ENCODE assay signal across 9 cellular contexts in genomic region chr17:7615265-7615747, GRCh38. TPM values are rescaled to one million over a fixed set of nuclear protein-coding genes. Genes with fewer than 3 reads are reported as not detected.
DNase-seq lines count a peak whose midpoint lies in the region; ATAC-seq and TF ChIP-seq lines count a peak whose summit lies in the region.
"Had no signal": no experiment of that assay in that cellular context is flagged by ENCODE, and none has a peak within 500 bp of the region (broad histone marks: within the 10 kb centered on the region; RNA-seq: fewer than 3 reads in every experiment).

No MANE protein-coding gene starts in this region.

- peak overlapping the region; percentile 92 for H3K27ac Mint-ChIP-seq in memory B cell

- H3K9me3 Mint-ChIP-seq in memory B cell = no peaks in the 10 kb centered on the region

- H3K9me3 ChIP-seq in left ventricle myocardium inferior (replicated peaks) (no peaks in the 10 kb centered on the region), body of pancreas (no peaks in the 10 kb centered on the region)

- WGBS in body of pancreas, 2 donors = 4 to 5% methylated on average over 27 of the region's 28 CpGs
- WGBS in urinary bladder = 5% methylated on average over 28 of the region's 28 CpGs

- peak in 1 of 3 donors; percentile 28 for TF ChIP-seq POLR2A in body of pancreas (IDR thresholded peaks at IDR 0.05)

- peaks cover 26% of the 10 kb centered on the region for H3K4me1 Mint-ChIP-seq in memory B cell

- no peak for TF ChIP-seq CTCF in left ventricle myocardium inferior (IDR thresholded peaks at IDR 0.05; ENCODE audit: borderline replicate concordance)
- TF ChIP-seq CTCF in body of pancreas (IDR thresholded peaks at IDR 0.05) = no peak

- peaks cover 9% of the 10 kb centered on the region for H3K36me3 ChIP-seq in left ventricle myocardium inferior
- no peaks in the 10 kb centered on the region for H3K36me3 ChIP-seq in body of pancreas (replicated peaks in 1 of 2; ENCODE audit: insufficient read depth in 1 of 2, low read depth in 2 of 2)
- H3K36me3 ChIP-seq in urinary bladder (ENCODE audit: insufficient read depth) = no peaks in the 10 kb centered on the region

- H3K27me3 Mint-ChIP-seq in memory B cell = no peaks in the 10 kb centered on the region

- H3K27ac ChIP-seq in left ventricle myocardium inferior (replicated peaks) = peak overlapping the region; percentile 99
- peak overlapping the region; percentile 87 to 95 (median 92) for H3K27ac ChIP-seq in body of pancreas
- H3K27ac ChIP-seq in urinary bladder (ENCODE audit: low read depth) = peak overlapping the region; percentile 69

- H3K4me1 ChIP-seq in left ventricle myocardium inferior (peaks cover 49% of the 10 kb centered on the region), body of pancreas (peaks cover 34% of the 10 kb centered on the region), urinary bladder (ENCODE audit: insufficient read depth) (peaks cover 7% of the 10 kb centered on the region)

- H3K27me3 ChIP-seq in left ventricle myocardium inferior (ENCODE audit: low read depth) (no peaks in the 10 kb centered on the region), body of pancreas (no peaks in the 10 kb centered on the region)

- H3K36me3 Mint-ChIP-seq in memory B cell = peaks cover 3% of the 10 kb centered on the region

- ATAC-seq in body of pancreas (no peak), memory B cell (ENCODE audit: low read depth) (peak; percentile 27), HG03469 (IDR thresholded peaks at IDR 0.05; ENCODE audit: unreplicated experiment) (no peak)

- DNase-seq in left ventricle myocardium inferior (no peak), cardiac septum (ENCODE audit: low spot score) (no peak), body of pancreas (no peak), memory B cell (ENCODE audit: low spot score in 2 of 2) (no peak), activated gamma-delta T cell treated with Interleukin-2 at 50 U/mL for 16 hours (no peak)
- no peak for DNase-seq in stimulated activated naive CD4-positive, alpha-beta T cell (lab: John Stamatoyannopoulos, UW)

- peak overlapping the region; percentile 87 for H3K4me3 Mint-ChIP-seq in memory B cell

- intact Hi-C loops in left ventricle myocardium inferior (cut with micrococcal nuclease) = no loop called here
- intact Hi-C loops in cardiac septum (cut with DNase I) = loop anchor here (2.0 kb wide), 1 partner anchor 33 kb away; the partner anchor contains the start of gene MPDU1
- intact Hi-C loops in body of pancreas (cut with DNase I) = no loop called here

- H3K4me3 ChIP-seq in left ventricle myocardium inferior = peak overlapping the region; percentile 91
- peak overlapping the region in 1 of 2 donors; percentile 14 for H3K4me3 ChIP-seq in body of pancreas
- peak overlapping the region; percentile 17 for H3K4me3 ChIP-seq in urinary bladder (ENCODE audit: low read depth, low read length)

RNA-seq across cellular contexts. Expression of gene FXR2, which starts 0.6 kb away (rescaled TPM):
- total RNA-seq in left ventricle myocardium inferior = 111 TPM
- total RNA-seq in cardiac septum = 83.5 TPM
- total RNA-seq in body of pancreas = 10 to 100 TPM; 10.2 to 10.9 TPM
- 26.2 TPM for total RNA-seq in urinary bladder
- polyA plus RNA-seq in urinary bladder = 38.5 TPM

RNA-seq across cellular contexts. Expression of gene SAT2, which starts 12.3 kb away (rescaled TPM):
- total RNA-seq in left ventricle myocardium inferior (73.5 TPM), cardiac septum (60.3 TPM), body of pancreas (100 to 1,000 TPM in 1 of 2 donors, 10 to 100 TPM in 1; 59.9 to 148 TPM), urinary bladder (24.8 TPM)
- 116 TPM for polyA plus RNA-seq in urinary bladder

RNA-seq across cellular contexts. Expression of gene SHBG, which starts 14.6 kb away (rescaled TPM):
- total RNA-seq in left ventricle myocardium inferior (0.74 TPM), cardiac septum (0.62 TPM), body of pancreas (not detected), urinary bladder (0.32 TPM)
- 0.22 TPM for polyA plus RNA-seq in urinary bladder
- total RNA-seq: G401 had no signal

RNA-seq across cellular contexts. Expression of gene SOX15, which starts 25.4 kb away (rescaled TPM):
- total RNA-seq in left ventricle myocardium inferior (1.9 TPM), cardiac septum (1.1 TPM), body of pancreas (not detected), urinary bladder (1.2 TPM)
- polyA plus RNA-seq in urinary bladder = 15.3 TPM

RNA-seq across cellular contexts. Expression of gene MPDU1, which starts 31.7 kb away (rescaled TPM):
- total RNA-seq in left ventricle myocardium inferior (24.9 TPM), cardiac septum (22.4 TPM), body of pancreas (10 to 100 TPM; 27.0 to 37.6 TPM), urinary bladder (40.2 TPM)
- polyA plus RNA-seq in urinary bladder = 40.4 TPM
